In genomic region chr4:93617596-93617995, GRCh38 we compare ENCODE assay signal across 14 cellular contexts.
"Had no signal": no experiment of that assay in that cellular context is flagged by ENCODE, and none has a peak within 500 bp of the region (broad histone marks: within the 10 kb centered on the region; RNA-seq: fewer than 3 reads in every experiment).

No MANE protein-coding gene starts in this region.

- H3K4me3 ChIP-seq: ascending aorta, cardiac muscle cell, lower lobe of right lung, sigmoid colon, transverse colon had no signal

- ATAC-seq: activated CD8-positive, alpha-beta memory T cell treated with anti-CD3 and anti-CD28 coated beads, Interleukin-2, amount 10 ng/mL, durations not matched to agents 7 days and 5 days; lower lobe of right lung; natural killer cell treated with Interleukin-12 subunit alpha and Interleukin-12 subunit beta and Interleukin-15 and Interleukin-18, amount 100 ng/mL, for 72 hours; stimulated activated naive B cell treated with anti-CD40 and anti-IgM and Interleukin-4, amounts not matched to agents 10 μg/mL and 1 μg/mL and 100 μg/mL, for 72 hours had no signal

- H3K27me3 Mint-ChIP-seq: activated CD8-positive, alpha-beta memory T cell treated with anti-CD3 and anti-CD28 coated beads, Interleukin-2, amount 10 ng/mL, durations not matched to agents 7 days and 5 days; natural killer cell treated with Interleukin-12 subunit alpha and Interleukin-12 subunit beta and Interleukin-15 and Interleukin-18, amount 100 ng/mL, for 72 hours; stimulated activated naive B cell treated with anti-CD40 and anti-IgM and Interleukin-4, amounts not matched to agents 10 μg/mL and 1 μg/mL and 100 μg/mL, for 72 hours had no signal

- H3K4me1 ChIP-seq: ascending aorta, lower lobe of right lung, sigmoid colon, transverse colon had no signal

- DNase-seq: activated CD4-positive, alpha-beta T cell treated with anti-CD3 and anti-CD28 coated beads for 1 hour; activated CD4-positive, alpha-beta T cell treated with anti-CD3 and anti-CD28 coated beads, Interleukin-2, amount 50 U/mL, for 48 hours; activated CD8-positive, alpha-beta memory T cell treated with anti-CD3 and anti-CD28 coated beads, Interleukin-2, amount 10 ng/mL, durations not matched to agents 7 days and 5 days; activated gamma-delta T cell treated with Interleukin-2 at 50 U/mL for 16 hours; activated T-cell treated with anti-CD3 and anti-CD28 coated beads, Interleukin-2, amount 50 U/mL, for 48 hours; kidney glomerular epithelial cell; lower lobe of right lung; sigmoid colon; stimulated activated CD4-positive, alpha-beta T cell treated with anti-CD3 and anti-CD28 coated beads, Interleukin-2, amount 100 ng/mL, for 24 hours; stimulated activated naive B cell treated with anti-CD40 and anti-IgM and Interleukin-4, amounts not matched to agents 10 μg/mL and 1 μg/mL and 100 μg/mL, for 72 hours; transverse colon had no signal

- H3K27ac Mint-ChIP-seq: activated CD8-positive, alpha-beta memory T cell treated with anti-CD3 and anti-CD28 coated beads, Interleukin-2, amount 10 ng/mL, durations not matched to agents 7 days and 5 days; natural killer cell treated with Interleukin-12 subunit alpha and Interleukin-12 subunit beta and Interleukin-15 and Interleukin-18, amount 100 ng/mL, for 72 hours; stimulated activated naive B cell treated with anti-CD40 and anti-IgM and Interleukin-4, amounts not matched to agents 10 μg/mL and 1 μg/mL and 100 μg/mL, for 72 hours had no signal

- H3K9me3 Mint-ChIP-seq: stimulated activated naive B cell treated with anti-CD40 and anti-IgM and Interleukin-4, amounts not matched to agents 10 μg/mL and 1 μg/mL and 100 μg/mL, for 72 hours had no signal

- H3K4me1 Mint-ChIP-seq: activated CD8-positive, alpha-beta memory T cell treated with anti-CD3 and anti-CD28 coated beads, Interleukin-2, amount 10 ng/mL, durations not matched to agents 7 days and 5 days; stimulated activated naive B cell treated with anti-CD40 and anti-IgM and Interleukin-4, amounts not matched to agents 10 μg/mL and 1 μg/mL and 100 μg/mL, for 72 hours had no signal

- H3K27ac ChIP-seq: ascending aorta, cardiac muscle cell, lower lobe of right lung, sigmoid colon, transverse colon had no signal

- H3K9me3 ChIP-seq: ascending aorta, lower lobe of right lung, sigmoid colon, transverse colon had no signal

- H3K27me3 ChIP-seq: ascending aorta, cardiac muscle cell, sigmoid colon, transverse colon had no signal

- H3K36me3 ChIP-seq: ascending aorta, cardiac muscle cell, lower lobe of right lung, sigmoid colon, transverse colon had no signal

- H3K4me3 Mint-ChIP-seq: activated CD8-positive, alpha-beta memory T cell treated with anti-CD3 and anti-CD28 coated beads, Interleukin-2, amount 10 ng/mL, durations not matched to agents 7 days and 5 days; natural killer cell treated with Interleukin-12 subunit alpha and Interleukin-12 subunit beta and Interleukin-15 and Interleukin-18, amount 100 ng/mL, for 72 hours; stimulated activated naive B cell treated with anti-CD40 and anti-IgM and Interleukin-4, amounts not matched to agents 10 μg/mL and 1 μg/mL and 100 μg/mL, for 72 hours had no signal

- H3K36me3 Mint-ChIP-seq: activated CD8-positive, alpha-beta memory T cell treated with anti-CD3 and anti-CD28 coated beads, Interleukin-2, amount 10 ng/mL, durations not matched to agents 7 days and 5 days; stimulated activated naive B cell treated with anti-CD40 and anti-IgM and Interleukin-4, amounts not matched to agents 10 μg/mL and 1 μg/mL and 100 μg/mL, for 72 hours had no signal
